Comparison of ENCODE assay signal across 8 cellular contexts in the genomic region with DNA sequence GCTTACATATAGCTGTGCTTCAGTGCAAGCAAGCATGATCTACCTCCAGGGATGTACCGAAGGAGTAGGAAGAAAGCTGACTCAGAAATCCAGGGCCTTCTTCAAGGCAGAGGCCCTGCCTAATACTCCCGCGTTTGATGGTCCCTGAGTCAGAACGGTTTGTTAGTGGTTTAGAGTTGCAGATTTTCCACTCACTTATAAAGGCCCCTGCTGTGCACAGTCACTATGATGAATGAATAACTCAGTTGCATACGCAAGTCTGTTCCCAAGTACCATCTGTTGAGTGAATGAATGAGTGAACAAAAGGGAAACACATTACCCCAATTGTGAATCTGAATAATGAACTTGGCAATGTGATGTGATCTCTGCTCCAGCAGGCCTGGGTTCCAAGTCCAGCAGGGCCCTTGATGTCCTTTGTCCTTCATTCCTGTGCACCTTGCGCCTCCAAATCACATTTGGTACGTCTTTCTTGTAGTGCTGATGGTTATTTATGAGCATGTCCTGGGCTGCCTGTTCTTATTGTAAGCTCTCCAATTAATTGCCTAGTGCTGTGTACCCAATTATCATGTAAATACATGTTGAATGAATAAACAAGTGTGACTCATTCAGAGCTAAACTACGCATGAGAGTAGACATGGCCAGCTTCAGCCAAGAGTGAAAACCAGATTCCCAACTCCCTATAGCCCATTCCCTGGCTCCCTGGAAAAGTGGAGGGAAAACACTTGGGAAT.
DNase-seq lines count a peak whose midpoint lies in the region; ATAC-seq and TF ChIP-seq lines count a peak whose summit lies in the region.

No MANE protein-coding gene starts in this region.

- DNase-seq in EL (peak; percentile 88), NCI-H146 treated with DMSO at 0.1 percent for 48 hours (lab: John Stamatoyannopoulos, UW; ENCODE audit: unreplicated experiment) (peak; percentile 3), cerebellar cortex (ENCODE audit: low spot score) (peak; percentile 98), occipital lobe (lab: John Stamatoyannopoulos, UW) (peak; percentile 53)

- ATAC-seq in GM21447 (IDR thresholded peaks at IDR 0.05; ENCODE audit: unreplicated experiment) (no peak), HG02678 (IDR thresholded peaks at IDR 0.05; ENCODE audit: unreplicated experiment) (no peak), GM18505 (IDR thresholded peaks at IDR 0.05; ENCODE audit: unreplicated experiment) (no peak), HG03045 (IDR thresholded peaks at IDR 0.05; ENCODE audit: unreplicated experiment) (no peak)

- no peak for TF ChIP-seq POLR2A in GM18505 (IDR thresholded peaks at IDR 0.05; ENCODE audit: borderline replicate concordance, extremely low read depth, insufficient read depth, insufficient read length)

Comparison
In these comparisons a context has a peak if more than half of its experiments do, and no peak if none do; other contexts are left out.
1. DNase-seq: peak in every context shown above with its lines; median percentile 98 in cerebellar cortex; 88 in EL; 53 in occipital lobe; 3 in NCI-H146 treated with DMSO at 0.1 percent for 48 hours.